8 cellular contexts compared by ENCODE assay signal in the genomic region with DNA sequence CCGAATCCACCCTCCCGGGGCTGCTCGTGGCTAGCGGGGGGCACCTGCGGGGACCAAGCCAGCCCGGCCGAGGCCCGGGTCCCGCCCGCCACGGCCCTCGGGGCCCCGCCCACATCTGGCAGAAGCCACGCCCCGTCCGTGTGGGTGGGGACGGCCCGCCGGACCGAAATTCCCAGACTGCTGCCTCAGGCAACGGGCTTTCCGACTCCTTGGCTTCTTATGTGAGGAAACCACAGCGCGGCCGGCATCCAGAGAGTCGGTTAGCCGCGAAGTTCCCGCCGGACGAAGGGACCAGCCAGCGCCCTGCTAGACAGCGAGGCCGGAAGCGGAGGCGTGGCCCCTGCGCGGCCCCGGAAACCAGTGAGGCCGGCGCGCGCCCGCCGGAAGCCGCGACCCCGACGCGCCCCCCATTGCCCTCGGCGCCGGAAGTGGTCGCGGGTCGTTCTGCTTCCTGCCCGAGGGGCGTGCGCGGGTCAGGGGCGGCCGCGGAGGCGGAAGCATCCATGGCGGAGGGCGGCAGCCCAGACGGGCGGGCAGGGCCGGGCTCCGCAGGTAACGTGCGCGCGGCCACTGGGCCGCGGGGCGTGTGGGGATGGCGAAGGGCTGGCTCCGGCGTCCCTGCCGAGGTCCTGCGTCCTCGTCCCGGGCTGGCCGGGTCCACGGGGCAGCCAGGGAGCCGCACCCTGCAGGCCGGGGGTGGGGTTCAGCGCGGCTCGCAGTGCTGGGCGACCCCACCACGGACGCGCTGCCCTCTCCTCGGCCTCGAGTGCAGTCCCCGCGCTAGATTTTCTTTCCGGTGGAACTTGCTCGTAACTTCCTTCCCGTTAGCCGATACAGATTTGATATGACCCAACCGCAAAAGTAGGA. TPM values are rescaled to one million over a fixed set of nuclear protein-coding genes. Genes with fewer than 3 reads are reported as not detected.
DNase-seq lines count a peak whose midpoint lies in the region; ATAC-seq and TF ChIP-seq lines count a peak whose summit lies in the region.

A gene with protein sequence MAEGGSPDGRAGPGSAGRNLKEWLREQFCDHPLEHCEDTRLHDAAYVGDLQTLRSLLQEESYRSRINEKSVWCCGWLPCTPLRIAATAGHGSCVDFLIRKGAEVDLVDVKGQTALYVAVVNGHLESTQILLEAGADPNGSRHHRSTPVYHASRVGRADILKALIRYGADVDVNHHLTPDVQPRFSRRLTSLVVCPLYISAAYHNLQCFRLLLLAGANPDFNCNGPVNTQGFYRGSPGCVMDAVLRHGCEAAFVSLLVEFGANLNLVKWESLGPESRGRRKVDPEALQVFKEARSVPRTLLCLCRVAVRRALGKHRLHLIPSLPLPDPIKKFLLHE (plus strand): TSS at position 360 of the 867 bp plus-strand sequence. CDS start 144 bp downstream, at position 504.

- peak within 1 kb of the TSS; percentile 99 for H3K27ac ChIP-seq in HUES48 (ENCODE audit: low read depth, low read length)
- peak within 1 kb of the TSS; percentile 97 for H3K27ac ChIP-seq in RWPE1
- H3K27ac ChIP-seq in stomach: peak within 1 kb of the TSS; percentile 91 to 97 (median 94)

- H3K9me3 Mint-ChIP-seq in activated T-helper 17 cell treated with anti-CD3 and anti-CD28 coated beads, Interleukin-2, amount 50 U/mL, for 72 hours: no peaks in the 10 kb centered on the region
- H3K9me3 Mint-ChIP-seq in nephron progenitor cell: peaks cover 38% of the 10 kb centered on the region

- H3K27me3 ChIP-seq in HUES48 (ENCODE audit: control insufficient read depth, insufficient read depth, low read length): no peaks in the 10 kb centered on the region
- no peaks in the 10 kb centered on the region for H3K27me3 ChIP-seq in stomach

- peak; percentile 85 for ATAC-seq in GM21423 (IDR thresholded peaks at IDR 0.05; ENCODE audit: unreplicated experiment)
- ATAC-seq in activated T-helper 17 cell treated with anti-CD3 and anti-CD28 coated beads, Interleukin-2, amount 50 U/mL, for 72 hours (replicated peaks): peak; percentile 84

- CTCF ChIA-PET in RWPE1 (lab: Yijun Ruan, JAX): no interaction called here

- H3K4me3 ChIP-seq in HUES48 (ENCODE audit: low read depth, low read length) (peak within 1 kb of the TSS; percentile 96), fibroblast of pulmonary artery (replicated peaks; ENCODE audit: low read depth, low read length) (peak within 1 kb of the TSS; percentile 85), stomach (peak within 1 kb of the TSS; percentile 77 to 98 (median 92))

- TF ChIP-seq CTCF in RWPE1 (conservative IDR thresholded peaks at IDR 0.05; ENCODE audit: low read depth) (no peak), fibroblast of pulmonary artery (IDR thresholded peaks at IDR 0.05; ENCODE audit: low read length, missing control alignments) (no peak), nephron progenitor cell (IDR thresholded peaks at IDR 0.05) (no peak), stomach (IDR thresholded peaks at IDR 0.05) (no peak)

- DNase-seq in DMS153 (lab: John Stamatoyannopoulos, UW) (peak; percentile 18), RWPE1 (ENCODE audit: low spot score) (peak; percentile 90), fibroblast of pulmonary artery (ENCODE audit: low read depth) (peak; percentile 86), nephron progenitor cell (peak; percentile 89), stomach (peak; percentile 71)

- H3K36me3 ChIP-seq in HUES48 (ENCODE audit: control insufficient read depth, insufficient read depth, low read length) (peaks cover 12% of the 10 kb centered on the region; the same call in 1 of the 2 replicates), stomach (peaks cover 0 to 8% (median 3%) of the 10 kb centered on the region in 4 donors)

- peak within 1 kb of the TSS; percentile 86 for H3K9ac ChIP-seq in HUES48 (ENCODE audit: low read depth, low read length)

- H3K4me1 ChIP-seq in HUES48 (ENCODE audit: control insufficient read depth, insufficient read depth, low read length): peaks cover 12% of the 10 kb centered on the region; the same call in 1 of the 2 replicates
- peaks cover 29 to 50% (median 36%) of the 10 kb centered on the region in 4 donors for H3K4me1 ChIP-seq in stomach

- no peak for TF ChIP-seq EP300 in stomach (IDR thresholded peaks at IDR 0.05)

- H3K36me3 Mint-ChIP-seq in activated T-helper 17 cell treated with anti-CD3 and anti-CD28 coated beads, Interleukin-2, amount 50 U/mL, for 72 hours (ENCODE audit: low read depth): peaks cover 28% of the 10 kb centered on the region
- peaks cover 43% of the 10 kb centered on the region for H3K36me3 Mint-ChIP-seq in nephron progenitor cell (ENCODE audit: low read depth)

- H3K27ac Mint-ChIP-seq in activated T-helper 17 cell treated with anti-CD3 and anti-CD28 coated beads, Interleukin-2, amount 50 U/mL, for 72 hours: peak within 1 kb of the TSS; percentile 93
- H3K27ac Mint-ChIP-seq in nephron progenitor cell: peak within 1 kb of the TSS; percentile 92

- WGBS in stomach, 5 donors: 0 to 1% (median 0%) methylated on average over 14 to 103 of the region's 104 CpGs

- H3K9me3 ChIP-seq in HUES48 (ENCODE audit: control insufficient read depth, insufficient read depth, low read length): no peaks in the 10 kb centered on the region
- H3K9me3 ChIP-seq in stomach: peaks cover 0 to 5% (median 1%) of the 10 kb centered on the region in 4 donors

- peak within 1 kb of the TSS; percentile 90 for H3K4me3 Mint-ChIP-seq in activated T-helper 17 cell treated with anti-CD3 and anti-CD28 coated beads, Interleukin-2, amount 50 U/mL, for 72 hours
- peak within 1 kb of the TSS; percentile 95 for H3K4me3 Mint-ChIP-seq in nephron progenitor cell

- no peak for TF ChIP-seq POLR2A in stomach (IDR thresholded peaks at IDR 0.05)

- no peaks in the 10 kb centered on the region for H3K27me3 Mint-ChIP-seq in activated T-helper 17 cell treated with anti-CD3 and anti-CD28 coated beads, Interleukin-2, amount 50 U/mL, for 72 hours
- no peaks in the 10 kb centered on the region for H3K27me3 Mint-ChIP-seq in nephron progenitor cell (ENCODE audit: low read depth, poor library complexity)

- peaks cover 18% of the 10 kb centered on the region for H3K4me1 Mint-ChIP-seq in activated T-helper 17 cell treated with anti-CD3 and anti-CD28 coated beads, Interleukin-2, amount 50 U/mL, for 72 hours
- H3K4me1 Mint-ChIP-seq in nephron progenitor cell: peaks cover 39% of the 10 kb centered on the region

- POLR2A ChIA-PET in RWPE1 (lab: Yijun Ruan, JAX; ENCODE audit: low non-redundant PET): interaction anchor here (0.9 kb wide), 1 partner anchor 39 kb away, joined by 3 read pairs; no protein-coding TSS in a partner anchor

- intact Hi-C loops in stomach (cut with DNase I; ENCODE audit: low total_unique reads): no loop called here

RNA-seq across cellular contexts. Expression of the gene that starts here (rescaled TPM):
- total RNA-seq in activated T-helper 17 cell treated with anti-CD3 and anti-CD28 coated beads, Interleukin-2, amount 50 U/mL, for 72 hours: 10 to 100 TPM; 34.0 to 35.3 TPM
- 10 to 100 TPM; 10.7 to 36.8 (median 20.6) TPM for total RNA-seq in stomach
- 10 to 100 TPM; 15.4 to 20.6 (median 16.5) TPM for polyA plus RNA-seq in stomach

Comparison
In these comparisons a context has a peak if more than half of its experiments do, and no peak if none do; other contexts are left out.
1. Peak in every context shown above with its lines: DNase-seq, ATAC-seq, H3K4me3 ChIP-seq and H3K27ac ChIP-seq.
2. DNase-seq: peak in every context shown above with its lines; median percentile 90 in RWPE1; 89 in nephron progenitor cell; 86 in fibroblast of pulmonary artery; 71 in stomach; 18 in DMS153.